In genomic region chr1:196147530-196147929, GRCh38 we compare ENCODE assay signal across 20 cellular contexts.
DNase-seq lines count a peak whose midpoint lies in the region; ATAC-seq, FAIRE-seq and TF ChIP-seq lines count a peak whose summit lies in the region.
"Had no signal": no experiment of that assay in that cellular context is flagged by ENCODE, and none has a peak within 500 bp of the region (broad histone marks: within the 10 kb centered on the region; RNA-seq: fewer than 3 reads in every experiment).

No MANE protein-coding gene starts in this region.

- TF ChIP-seq CTCF in D721Med (IDR thresholded peaks at IDR 0.05; ENCODE audit: insufficient read depth, missing control alignments), result no peak
- no peak for TF ChIP-seq CTCF in OCI-LY3 (IDR thresholded peaks at IDR 0.05; ENCODE audit: low read depth, low read length)
- no peak for TF ChIP-seq CTCF in WTC11 (IDR thresholded peaks at IDR 0.05)
- no peak for TF ChIP-seq CTCF in osteoblast (IDR thresholded peaks at IDR 0.05; ENCODE audit: extremely low read depth, low read depth, low read length)
- no peak for TF ChIP-seq CTCF in prostate gland (IDR thresholded peaks at IDR 0.05)

- no peak for DNase-seq in D721Med (ENCODE audit: insufficient read length, low spot score)
- DNase-seq in WTC11 (ENCODE audit: low spot score), result no peak
- DNase-seq in osteoblast (ENCODE audit: insufficient read length, low spot score, missing footprints), result no peak
- DNase-seq in prostate gland (ENCODE audit: low spot score), result no peak
- no peak for DNase-seq in NOMO-1 (lab: John Stamatoyannopoulos, UW; ENCODE audit: unreplicated experiment in 2 of 2)
- DNase-seq: ACHN; BE2C; C1 segment of cervical spinal cord; CD4-positive, CD25-positive, alpha-beta regulatory T cell; CD8-positive, alpha-beta memory T cell; COR-L47; GOT3; H7; HFFc6; IMR-90 had no signal

- H3K36me3 ChIP-seq in OCI-LY3 (replicated peaks; ENCODE audit: low read depth, low read length) (peaks cover 6% of the 10 kb centered on the region), osteoblast (ENCODE audit: insufficient read depth, low read length) (no peaks in the 10 kb centered on the region), prostate gland (no peaks in the 10 kb centered on the region)
- H3K36me3 ChIP-seq: BE2C had no signal

- H3K9me3 ChIP-seq in OCI-LY3 (ENCODE audit: insufficient read depth, low read length) (no peaks in the 10 kb centered on the region), osteoblast (ENCODE audit: low read depth, low read length) (no peaks in the 10 kb centered on the region), prostate gland (no peaks in the 10 kb centered on the region)
- H3K9me3 ChIP-seq: BE2C had no signal

- H3K4me1 ChIP-seq in OCI-LY3 (ENCODE audit: low read length) (peaks cover 48% of the 10 kb centered on the region), osteoblast (ENCODE audit: insufficient read depth, low read length) (no peaks in the 10 kb centered on the region), prostate gland (replicated peaks) (no peaks in the 10 kb centered on the region)

- no peaks in the 10 kb centered on the region for H3K9me3 Mint-ChIP-seq in WTC11
- H3K9me3 Mint-ChIP-seq: CD4-positive, CD25-positive, alpha-beta regulatory T cell; CD8-positive, alpha-beta memory T cell; HFFc6 had no signal

- WGBS in prostate gland, result 97% methylated on average over 2 of the region's 2 CpGs

- peak overlapping the region; percentile 35; the same call in 1 of the 2 replicates for H3K9ac ChIP-seq in OCI-LY3 (ENCODE audit: low read length)

- TF ChIP-seq POLR2A in prostate gland (IDR thresholded peaks at IDR 0.05), result no peak

- H3K4me1 Mint-ChIP-seq in WTC11, result peaks cover 15% of the 10 kb centered on the region
- H3K4me1 Mint-ChIP-seq: CD4-positive, CD25-positive, alpha-beta regulatory T cell; CD8-positive, alpha-beta memory T cell had no signal

- H3K36me3 Mint-ChIP-seq in WTC11, result no peaks in the 10 kb centered on the region
- H3K36me3 Mint-ChIP-seq: CD4-positive, CD25-positive, alpha-beta regulatory T cell; CD8-positive, alpha-beta memory T cell had no signal

- H3K4me2 ChIP-seq in OCI-LY3 (ENCODE audit: low read length) (peak overlapping the region; percentile 67), osteoblast (ENCODE audit: insufficient read depth, low read length) (peak overlapping the region; percentile 52)

- intact Hi-C loops in prostate gland (cut with DNase I), result loop anchor here (5.0 kb wide), 1 partner anchor 515 kb away; no protein-coding TSS in a partner anchor

- no peaks in the 10 kb centered on the region for H3K27me3 ChIP-seq in OCI-LY3 (ENCODE audit: low read depth, low read length)
- H3K27me3 ChIP-seq in osteoblast (ENCODE audit: insufficient read depth, low read length), result no peaks in the 10 kb centered on the region
- H3K27me3 ChIP-seq in prostate gland (replicated peaks; ENCODE audit: insufficient read depth), result no peaks in the 10 kb centered on the region
- H3K27me3 ChIP-seq: BE2C had no signal

- H3K27ac ChIP-seq in OCI-LY3 (ENCODE audit: low read length) (no peak overlapping the region), osteoblast (ENCODE audit: low read depth, low read length) (no peak overlapping the region), prostate gland (no peak overlapping the region)

- no peaks in the 10 kb centered on the region for H3K79me2 ChIP-seq in OCI-LY3 (ENCODE audit: low read length)
- H3K79me2 ChIP-seq in osteoblast (ENCODE audit: insufficient read depth, low read length), result no peaks in the 10 kb centered on the region

- H4K20me1 ChIP-seq in OCI-LY3 (ENCODE audit: insufficient read depth, low read length) (no peaks in the 10 kb centered on the region), osteoblast (ENCODE audit: insufficient read depth, low read length) (no peaks in the 10 kb centered on the region)

- H3K4me3 Mint-ChIP-seq in WTC11, result no peak overlapping the region
- H3K4me3 Mint-ChIP-seq: CD4-positive, CD25-positive, alpha-beta regulatory T cell; CD8-positive, alpha-beta memory T cell; HFFc6 had no signal

- no peaks in the 10 kb centered on the region for H3K27me3 Mint-ChIP-seq in WTC11 (ENCODE audit: low read depth)
- H3K27me3 Mint-ChIP-seq: CD4-positive, CD25-positive, alpha-beta regulatory T cell; CD8-positive, alpha-beta memory T cell had no signal

- peak overlapping the region; percentile 66 for H3K4me3 ChIP-seq in OCI-LY3 (ENCODE audit: low read length)
- H3K4me3 ChIP-seq in osteoblast (ENCODE audit: insufficient read depth, low read length), result no peak overlapping the region
- no peak overlapping the region for H3K4me3 ChIP-seq in prostate gland

- POLR2A ChIA-PET in WTC11 (lab: Charles Lee), result no interaction called here

- CTCF ChIA-PET in WTC11 (lab: Charles Lee), result interaction anchor here (1.2 to 4.7 kb wide), 6 partner anchors 11 to 250 kb away, joined by 3 to 17 read pairs (median 8); no protein-coding TSS in a partner anchor

- ATAC-seq in WTC11 (no peak), GM18498 (IDR thresholded peaks at IDR 0.05; ENCODE audit: unreplicated experiment) (no peak)
- ATAC-seq: HCT116 had no signal

- peak overlapping the region; percentile 75 for H2AFZ ChIP-seq in OCI-LY3 (ENCODE audit: low read depth, low read length)
- H2AFZ ChIP-seq in osteoblast (ENCODE audit: low read length), result peak overlapping the region; percentile 75

- H3K27ac Mint-ChIP-seq in WTC11, result 0 out of 2 replicates have a peak overlapping the region, but pooled peaks have one; percentile 4
- H3K27ac Mint-ChIP-seq: CD4-positive, CD25-positive, alpha-beta regulatory T cell; CD8-positive, alpha-beta memory T cell; HFFc6 had no signal

- peak; percentile 80 for FAIRE-seq in D721Med (lab: Jason Lieb, UNC)
- FAIRE-seq: GM12892, HTR-8/SVneo had no signal

TF ChIP-seq in WTC11, 78 proteins besides CTCF, POLR2A, EP300 and RAD21:
- TF ChIP-seq USF1 (CRISPR knock-in tag; IDR thresholded peaks at IDR 0.05) (no peak), E2F1 (CRISPR knock-in tag; IDR thresholded peaks at IDR 0.05) (no peak), HMGA2 (CRISPR knock-in tag; IDR thresholded peaks at IDR 0.05) (no peak), ATF3 (CRISPR knock-in tag; conservative IDR thresholded peaks at IDR 0.05) (no peak)
TF ChIP-seq in WTC11: peak in this region for 0.
